ENCODE assay signal across 10 cellular contexts in the genomic region with DNA sequence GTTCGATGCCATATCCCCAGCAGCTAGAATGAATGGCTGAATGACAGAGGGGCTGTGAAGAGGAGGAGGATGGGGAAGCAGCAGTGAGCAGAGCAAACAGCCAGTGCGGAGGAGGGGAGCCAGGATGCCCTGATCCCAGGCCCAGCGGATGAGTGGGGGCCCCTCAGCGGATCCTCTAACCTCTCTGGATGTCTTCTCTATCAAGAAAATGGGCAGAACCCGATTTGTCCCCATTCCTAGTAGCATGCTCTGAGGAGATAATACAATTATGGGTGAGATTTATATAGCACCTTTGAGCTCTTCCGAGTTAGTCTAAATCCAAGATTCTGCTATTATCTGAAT. TPM values are rescaled to one million over a fixed set of nuclear protein-coding genes. Genes with fewer than 3 reads are reported as not detected.
DNase-seq lines count a peak whose midpoint lies in the region; ATAC-seq and TF ChIP-seq lines count a peak whose summit lies in the region.
"Had no signal": no experiment of that assay in that cellular context is flagged by ENCODE, and none has a peak within 500 bp of the region (broad histone marks: within the 10 kb centered on the region; RNA-seq: fewer than 3 reads in every experiment).

No MANE protein-coding gene starts in this region.

- H3K4me3 ChIP-seq in mucosa of rectum (ENCODE audit: low read length in 2 of 2) (peak overlapping the region in 1 of 2 donors; percentile 22), upper lobe of right lung (no peak overlapping the region)

- H3K9me3 ChIP-seq in mucosa of rectum (ENCODE audit: control insufficient read depth in 2 of 2, low read length in 2 of 2), result no peaks in the 10 kb centered on the region
- no peaks in the 10 kb centered on the region for H3K9me3 ChIP-seq in upper lobe of right lung

- H3K27me3 Mint-ChIP-seq in activated naive CD4-positive, alpha-beta T cell treated with anti-CD3 and anti-CD28 coated beads, Interleukin-2, amount 50 U/mL, for 24 hours, result no peaks in the 10 kb centered on the region
- no peaks in the 10 kb centered on the region for H3K27me3 Mint-ChIP-seq in chondrocyte (ENCODE audit: low read depth)

- intact Hi-C loops in upper lobe of right lung (cut with DNase I), result no loop called here

- H3K27ac ChIP-seq in mucosa of rectum (ENCODE audit: low read depth in 2 of 2, low read length in 2 of 2) (peak overlapping the region; percentile 78 to 81), upper lobe of right lung (peak overlapping the region; percentile 77)

- peaks cover 94% of the 10 kb centered on the region for H3K4me1 Mint-ChIP-seq in activated naive CD4-positive, alpha-beta T cell treated with anti-CD3 and anti-CD28 coated beads, Interleukin-2, amount 50 U/mL, for 24 hours
- H3K4me1 Mint-ChIP-seq in chondrocyte (ENCODE audit: low read depth), result peaks cover 88% of the 10 kb centered on the region

- no peaks in the 10 kb centered on the region for H3K9me3 Mint-ChIP-seq in activated naive CD4-positive, alpha-beta T cell treated with anti-CD3 and anti-CD28 coated beads, Interleukin-2, amount 50 U/mL, for 24 hours
- no peaks in the 10 kb centered on the region for H3K9me3 Mint-ChIP-seq in chondrocyte (ENCODE audit: low read depth)

- H3K4me1 ChIP-seq in mucosa of rectum (ENCODE audit: control insufficient read depth in 2 of 2, insufficient read depth in 2 of 2, low read length in 2 of 2) (peaks cover 75 to 87% of the 10 kb centered on the region in 2 donors), upper lobe of right lung (peaks cover 95% of the 10 kb centered on the region)

- H3K36me3 ChIP-seq in mucosa of rectum (ENCODE audit: control insufficient read depth in 2 of 2, insufficient read depth in 2 of 2, low read length in 2 of 2) (no peaks in the 10 kb centered on the region), upper lobe of right lung (no peaks in the 10 kb centered on the region)

- no peak for ATAC-seq in upper lobe of right lung

- TF ChIP-seq CTCF in chondrocyte (IDR thresholded peaks at IDR 0.05) (no peak), upper lobe of right lung (IDR thresholded peaks at IDR 0.05) (no peak)

- H3K4me3 Mint-ChIP-seq in activated naive CD4-positive, alpha-beta T cell treated with anti-CD3 and anti-CD28 coated beads, Interleukin-2, amount 50 U/mL, for 24 hours, result peak overlapping the region; percentile 81
- peak overlapping the region; percentile 26 for H3K4me3 Mint-ChIP-seq in chondrocyte (ENCODE audit: unreplicated experiment)

- DNase-seq in activated naive CD4-positive, alpha-beta T cell treated with Interleukin-2 at 50 U/mL for 16 hours, result no peak
- DNase-seq in chondrocyte (ENCODE audit: low spot score) (no peak), upper lobe of right lung (no peak), CD1c-positive myeloid dendritic cell (ENCODE audit: extremely low spot score) (no peak), superior temporal gyrus (ENCODE audit: extremely low spot score) (no peak)
- DNase-seq in stimulated activated CD4-positive, alpha-beta T cell treated with anti-CD3 and anti-CD28 coated beads, Interleukin-4, amount 100 ng/mL, for 24 hours, result no peak
- DNase-seq: midbrain, NCI-H1436 had no signal

- no peaks in the 10 kb centered on the region for H3K36me3 Mint-ChIP-seq in activated naive CD4-positive, alpha-beta T cell treated with anti-CD3 and anti-CD28 coated beads, Interleukin-2, amount 50 U/mL, for 24 hours
- no peaks in the 10 kb centered on the region for H3K36me3 Mint-ChIP-seq in chondrocyte (ENCODE audit: low read depth)

- H3K27me3 ChIP-seq in mucosa of rectum (ENCODE audit: control insufficient read depth in 2 of 2, insufficient read depth in 2 of 2, low read length in 2 of 2), result no peaks in the 10 kb centered on the region
- no peaks in the 10 kb centered on the region for H3K27me3 ChIP-seq in upper lobe of right lung

- peak overlapping the region; percentile 98 for H3K27ac Mint-ChIP-seq in activated naive CD4-positive, alpha-beta T cell treated with anti-CD3 and anti-CD28 coated beads, Interleukin-2, amount 50 U/mL, for 24 hours
- H3K27ac Mint-ChIP-seq in chondrocyte (ENCODE audit: unreplicated experiment), result peak overlapping the region; percentile 98

- H3K9ac ChIP-seq in mucosa of rectum (ENCODE audit: low read depth in 1 of 2, low read length in 2 of 2), result peak overlapping the region; percentile 14 to 29

RNA-seq across cellular contexts. Expression of gene RPLP0, which starts 30.0 kb away (rescaled TPM):
- total RNA-seq in chondrocyte (1,691 to 2,186 TPM (median 1,706 TPM) in 3 replicates), upper lobe of right lung (1,192 TPM)

RNA-seq across cellular contexts. Expression of gene PXN, which starts 34.6 kb away (rescaled TPM):
- total RNA-seq in chondrocyte, result 68.1 to 79.5 TPM (median 70.5 TPM) in 3 replicates
- total RNA-seq in upper lobe of right lung, result 105 TPM

RNA-seq across cellular contexts. Expression of gene GCN1, which starts 36.4 kb away (rescaled TPM):
- total RNA-seq in chondrocyte (92.3 to 137 TPM (median 97.5 TPM) in 3 replicates), upper lobe of right lung (77.2 TPM)
